Comparison of ENCODE assay signal across 23 cellular contexts in genomic region chr3:71153753-71154152, GRCh38.
DNase-seq lines count a peak whose midpoint lies in the region; ATAC-seq, FAIRE-seq and TF ChIP-seq lines count a peak whose summit lies in the region.
"Had no signal": no experiment of that assay in that cellular context is flagged by ENCODE, and none has a peak within 500 bp of the region (broad histone marks: within the 10 kb centered on the region; RNA-seq: fewer than 3 reads in every experiment).

No MANE protein-coding gene starts in this region.

- H3K36me3 Mint-ChIP-seq in H9 (ENCODE audit: insufficient read depth in 1 of 3, low read depth in 3 of 3) = no peaks in the 10 kb centered on the region

- no peaks in the 10 kb centered on the region for H4K20me1 ChIP-seq in H9 (ENCODE audit: control insufficient read depth, insufficient read depth, insufficient read length)

- no peak overlapping the region for H4K8ac ChIP-seq in H9 (replicated peaks; ENCODE audit: insufficient read length, low read depth, low read length)

- no peak overlapping the region for H2AK5ac ChIP-seq in H9 (ENCODE audit: insufficient read length, low read length)

- no peak overlapping the region for H3K18ac ChIP-seq in H9 (ENCODE audit: insufficient read length, low read depth, low read length)

- H3K56ac ChIP-seq in H9 (ENCODE audit: insufficient read length, low read depth, low read length) = no peak overlapping the region

- no peak overlapping the region for H4K91ac ChIP-seq in H9 (ENCODE audit: insufficient read length, low read depth, low read length)

- no peak overlapping the region for H3K9ac ChIP-seq in H9 (ENCODE audit: extremely low read depth, insufficient read length, low read length)

- H2BK5ac ChIP-seq in H9 (ENCODE audit: insufficient read length, low read length) = no peak overlapping the region

- no peak overlapping the region for H3K4me3 ChIP-seq in pancreas
- H3K4me3 ChIP-seq in dorsolateral prefrontal cortex = no peak overlapping the region
- H3K4me3 ChIP-seq: adrenal gland, coronary artery, esophagus squamous epithelium, tibial nerve had no signal

- no peak overlapping the region for H2BK120ac ChIP-seq in H9 (ENCODE audit: low read depth, low read length, poor library complexity, severe bottlenecking)

- no peak overlapping the region for H3K4me2 ChIP-seq in H9 (ENCODE audit: insufficient read depth, insufficient read length, low read length)

- FAIRE-seq in colon (lab: Jason Lieb, UNC) (peak; percentile 88), pancreas (lab: Jason Lieb, UNC) (peak; percentile 70)
- FAIRE-seq: frontal cortex had no signal

- H3K4me1 ChIP-seq in H9 (ENCODE audit: insufficient read depth, low read length) (peaks cover 10% of the 10 kb centered on the region; the same call in 1 of the 2 replicates), pancreas (no peaks in the 10 kb centered on the region)
- H3K4me1 ChIP-seq: adrenal gland, tibial nerve had no signal

- no peak for DNase-seq in H9
- DNase-seq in NCI-H774 (lab: John Stamatoyannopoulos, UW) = peak; percentile 28
- DNase-seq in pancreas = no peak
- no peak for DNase-seq in NCI-H446 treated with DMSO at 0.1 percent for 48 hours (lab: John Stamatoyannopoulos, UW)
- DNase-seq in dorsolateral prefrontal cortex = no peak
- no peak for DNase-seq in cardiac septum (ENCODE audit: low spot score)
- DNase-seq: adrenal gland; brain microvascular endothelial cell; esophagus squamous epithelium; GDM1; hippocampal formation; immature natural killer cell; KG1; NCI-H1417 treated with DMSO at 0.1 percent for 48 hours; stimulated activated CD8-positive, alpha-beta memory T cell treated with anti-CD3 and anti-CD28 coated beads, Interleukin-4, amount 100 ng/mL, for 48 hours; T-helper 9 cell had no signal

- no peaks in the 10 kb centered on the region for H3K27me3 Mint-ChIP-seq in H9 (ENCODE audit: low read depth)

- no peak overlapping the region for H2BK15ac ChIP-seq in H9 (ENCODE audit: low read depth, low read length)

- intact Hi-C loops in pancreas (cut with DNase I) = no loop called here
- intact Hi-C loops in dorsolateral prefrontal cortex (cut with DNase I) = no loop called here
- intact Hi-C loops in cardiac septum (cut with DNase I) = no loop called here

- no peaks in the 10 kb centered on the region for H3K9me3 Mint-ChIP-seq in H9
- H3K9me3 Mint-ChIP-seq: immature natural killer cell, nephron had no signal

- no peak overlapping the region for H3K14ac ChIP-seq in H9 (ENCODE audit: insufficient read depth, low read length)

- H3K4me3 Mint-ChIP-seq in H9 = no peak overlapping the region
- H3K4me3 Mint-ChIP-seq: CD14-positive monocyte, immature natural killer cell, nephron had no signal

- H3K27me3 ChIP-seq in H9 (ENCODE audit: insufficient read depth, low read length) = no peaks in the 10 kb centered on the region
- H3K27me3 ChIP-seq in pancreas = no peaks in the 10 kb centered on the region
- no peaks in the 10 kb centered on the region for H3K27me3 ChIP-seq in dorsolateral prefrontal cortex
- H3K27me3 ChIP-seq: adrenal gland, brain microvascular endothelial cell, esophagus squamous epithelium, tibial nerve had no signal

- no peaks in the 10 kb centered on the region for H3K79me2 ChIP-seq in H9 (ENCODE audit: insufficient read depth, low read length)

- no peak overlapping the region for H3K4ac ChIP-seq in H9 (ENCODE audit: low read depth, low read length)

- peak in 1 of 4 donors; percentile 17 for ATAC-seq in pancreas
- ATAC-seq: SK-N-SH treated with all-trans-retinoic acid at 6 μM for 48 hours had no signal

- H4K5ac ChIP-seq in H9 (ENCODE audit: insufficient read length, low read depth, low read length) = no peak overlapping the region

- H2AFZ ChIP-seq in H9 (ENCODE audit: low read length) = no peak overlapping the region

- H3K36me3 ChIP-seq in pancreas = no peaks in the 10 kb centered on the region
- H3K36me3 ChIP-seq: adrenal gland, brain microvascular endothelial cell, esophagus squamous epithelium, tibial nerve had no signal

- no peak overlapping the region for H3K23ac ChIP-seq in H9 (ENCODE audit: insufficient read length, low read depth, low read length)

- H3T11ph ChIP-seq in H9 (ENCODE audit: low read length) = no peak overlapping the region

- no peaks in the 10 kb centered on the region for H3K79me1 ChIP-seq in H9 (ENCODE audit: insufficient read depth, low read depth, low read length, poor library complexity, severe bottlenecking)

- peak overlapping the region in 2 of 3 experiments; percentile 10 to 97; a peak in 1 of 7 replicates for H3K27ac Mint-ChIP-seq in H9
- H3K27ac Mint-ChIP-seq: immature natural killer cell, nephron had no signal

- H3K23me2 ChIP-seq in H9 (ENCODE audit: insufficient read length, low read depth, low read length, poor library complexity, severe bottlenecking) = no peaks in the 10 kb centered on the region

- H3K27ac ChIP-seq in H9 (ENCODE audit: insufficient read length, low read depth, low read length) = no peak overlapping the region
- H3K27ac ChIP-seq in pancreas = no peak overlapping the region
- no peak overlapping the region for H3K27ac ChIP-seq in dorsolateral prefrontal cortex
- H3K27ac ChIP-seq: adrenal gland, brain microvascular endothelial cell, coronary artery, esophagus squamous epithelium, tibial nerve had no signal

- peaks cover 57% of the 10 kb centered on the region in 2 experiments for H3K4me1 Mint-ChIP-seq in H9
- H3K4me1 Mint-ChIP-seq: CD14-positive monocyte, immature natural killer cell had no signal

- TF ChIP-seq CTCF in H9 (conservative IDR thresholded peaks at IDR 0.05) (no peak), pancreas (IDR thresholded peaks at IDR 0.05) (no peak), dorsolateral prefrontal cortex (IDR thresholded peaks at IDR 0.05 in 54 of 56, conservative IDR thresholded peaks at IDR 0.05 in 2 of 56; ENCODE audit: low read depth in 1 of 56, partially characterized antibody in 56 of 56) (no peak)

- no CpG with 5 or more reads among the region's 2 CpGs for WGBS in H9 (ENCODE audit: extremely low coverage, insufficient read length, low lambda C conversion rate)
- 68 to 72% methylated on average over 2 of the region's 2 CpGs for WGBS in pancreas, 2 donors

- H3K9me3 ChIP-seq in H9 (ENCODE audit: control insufficient read depth, low read depth, low read length) (no peaks in the 10 kb centered on the region), pancreas (no peaks in the 10 kb centered on the region)
- H3K9me3 ChIP-seq: adrenal gland, esophagus squamous epithelium, tibial nerve had no signal

- no peak overlapping the region for H2BK20ac ChIP-seq in H9 (ENCODE audit: low read depth, low read length, poor library complexity, severe bottlenecking)

- no peak overlapping the region for H2BK12ac ChIP-seq in H9 (ENCODE audit: insufficient read length, low read depth, low read length)
